8 cellular contexts compared by ENCODE assay signal in the genomic region with DNA sequence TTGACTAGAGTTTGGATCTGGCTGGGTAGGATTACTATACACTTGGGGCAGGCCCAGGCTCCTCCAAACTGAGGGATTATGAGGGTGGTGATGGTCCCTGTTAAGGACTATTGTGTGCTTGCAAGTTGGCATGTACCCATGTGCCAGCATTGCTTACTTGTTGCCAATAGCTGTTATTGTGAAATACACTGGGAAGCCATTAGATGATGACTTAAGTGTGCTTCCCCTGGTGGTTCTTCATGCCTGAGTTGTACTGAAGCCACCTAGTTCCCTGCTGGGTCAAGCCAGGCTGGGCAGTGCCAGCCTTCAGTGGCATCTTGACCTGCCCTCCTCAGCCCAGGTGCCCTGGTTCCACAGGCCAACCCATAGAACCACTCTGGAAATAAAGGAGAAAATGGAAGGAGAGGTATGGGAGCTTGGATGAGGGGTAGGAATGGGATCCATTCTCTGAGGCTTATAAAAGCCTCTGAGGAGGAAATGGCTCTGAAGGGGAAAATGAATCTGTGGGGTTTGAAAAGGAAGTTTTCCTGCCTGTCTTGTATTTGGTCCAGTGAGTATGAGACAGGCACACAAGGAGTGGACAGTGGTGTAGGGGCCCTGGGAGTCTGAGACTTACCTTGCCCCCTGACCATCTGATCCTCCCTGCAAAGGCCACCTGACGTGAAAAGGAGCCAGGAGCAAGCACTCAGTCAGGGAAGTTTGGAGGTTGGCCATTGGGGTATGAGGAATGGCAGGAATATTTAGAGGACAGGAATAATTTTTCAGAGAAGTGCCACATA. TPM values are rescaled to one million over a fixed set of nuclear protein-coding genes. Genes with fewer than 3 reads are reported as not detected.
DNase-seq lines count a peak whose midpoint lies in the region; ATAC-seq and TF ChIP-seq lines count a peak whose summit lies in the region.

No MANE protein-coding gene starts in this region.

- H3K9ac ChIP-seq in Loucy (ENCODE audit: low read depth, low read length, poor library complexity, severe bottlenecking), result peak overlapping the region; percentile 54
- no peak overlapping the region for H3K9ac ChIP-seq in neural progenitor cell

- peak overlapping the region; percentile 82 for H3K27ac ChIP-seq in CD4-positive, CD25-positive, alpha-beta regulatory T cell (ENCODE audit: insufficient read depth, low read length, poor library complexity, severe bottlenecking)
- H3K27ac ChIP-seq in neural progenitor cell, result no peak overlapping the region

- no peaks in the 10 kb centered on the region for H4K20me1 ChIP-seq in Loucy (ENCODE audit: insufficient read depth, low read length, poor library complexity, severe bottlenecking)
- H4K20me1 ChIP-seq in neural progenitor cell (ENCODE audit: low read depth), result no peaks in the 10 kb centered on the region

- no peaks in the 10 kb centered on the region for H3K79me2 ChIP-seq in Loucy (ENCODE audit: insufficient read depth, low read length)
- H3K79me2 ChIP-seq in neural progenitor cell (ENCODE audit: low read depth), result no peaks in the 10 kb centered on the region

- peaks cover 2% of the 10 kb centered on the region for H3K36me3 ChIP-seq in CD4-positive, CD25-positive, alpha-beta regulatory T cell (ENCODE audit: control insufficient read depth, insufficient read depth, low read length)
- H3K36me3 ChIP-seq in Loucy (ENCODE audit: insufficient read depth, low read length) (no peaks in the 10 kb centered on the region), neural progenitor cell (no peaks in the 10 kb centered on the region)

- no peaks in the 10 kb centered on the region for H3K27me3 Mint-ChIP-seq in CD4-positive, CD25-positive, alpha-beta regulatory T cell
- peaks cover 12% of the 10 kb centered on the region for H3K27me3 Mint-ChIP-seq in neural progenitor cell (ENCODE audit: insufficient read depth, low read depth)

- no peaks in the 10 kb centered on the region for H3K9me3 Mint-ChIP-seq in CD4-positive, CD25-positive, alpha-beta regulatory T cell
- H3K9me3 Mint-ChIP-seq in neural progenitor cell, result no peaks in the 10 kb centered on the region

- DNase-seq in CD4-positive, CD25-positive, alpha-beta regulatory T cell, result peak in 2 of 3 donors; percentile 28 to 44
- peak; percentile 10 for DNase-seq in cerebellum (ENCODE audit: low spot score)
- DNase-seq in neural progenitor cell (ENCODE audit: low spot score), result no peak
- DNase-seq in NCI-H2227 treated with DMSO at 0.1 percent for 48 hours (lab: John Stamatoyannopoulos, UW), result no peak
- no peak for DNase-seq in effector CD8-positive, alpha-beta T cell (lab: John Stamatoyannopoulos, UW)
- no peak for DNase-seq in glomerular visceral epithelial cell (ENCODE audit: extremely low spot score)

- no peak for ATAC-seq in CD4-positive, CD25-positive, alpha-beta regulatory T cell (ENCODE audit: low read depth in 2 of 2)
- ATAC-seq in HG03469 (IDR thresholded peaks at IDR 0.05; ENCODE audit: unreplicated experiment), result no peak

- H3K9me3 ChIP-seq in CD4-positive, CD25-positive, alpha-beta regulatory T cell (ENCODE audit: control insufficient read depth in 2 of 2, low read length in 2 of 2), result no peaks in the 10 kb centered on the region
- H3K9me3 ChIP-seq in Loucy (ENCODE audit: insufficient read depth, low read depth, low read length) (no peaks in the 10 kb centered on the region), neural progenitor cell (ENCODE audit: low read depth) (no peaks in the 10 kb centered on the region)

- peak overlapping the region; percentile 54 for H3K4me3 ChIP-seq in CD4-positive, CD25-positive, alpha-beta regulatory T cell (ENCODE audit: low read depth, low read length)
- H3K4me3 ChIP-seq in Loucy (ENCODE audit: low read length, poor library complexity, severe bottlenecking) (no peak overlapping the region), neural progenitor cell (no peak overlapping the region)

- no peaks in the 10 kb centered on the region for H3K27me3 ChIP-seq in CD4-positive, CD25-positive, alpha-beta regulatory T cell (ENCODE audit: control insufficient read depth, insufficient read depth, low read length)
- H3K27me3 ChIP-seq in Loucy (ENCODE audit: insufficient read depth, low read length, poor library complexity, severe bottlenecking) (no peaks in the 10 kb centered on the region), neural progenitor cell (peaks cover 3% of the 10 kb centered on the region)

- peaks cover 26 to 76% (median 52%) of the 10 kb centered on the region in 4 donors for H3K4me1 Mint-ChIP-seq in CD4-positive, CD25-positive, alpha-beta regulatory T cell
- H3K4me1 Mint-ChIP-seq in neural progenitor cell, result peaks cover 5% of the 10 kb centered on the region

- H3K4me2 ChIP-seq in Loucy (ENCODE audit: low read depth, low read length, poor library complexity, severe bottlenecking), result no peak overlapping the region
- H3K4me2 ChIP-seq in neural progenitor cell, result no peak overlapping the region

- peaks cover 4% of the 10 kb centered on the region for H3K36me3 Mint-ChIP-seq in CD4-positive, CD25-positive, alpha-beta regulatory T cell
- peaks cover 2% of the 10 kb centered on the region for H3K36me3 Mint-ChIP-seq in neural progenitor cell

- H2AFZ ChIP-seq in Loucy (ENCODE audit: low read length) (no peak overlapping the region), neural progenitor cell (replicated peaks) (no peak overlapping the region)

- no peak for TF ChIP-seq CTCF in Loucy (conservative IDR thresholded peaks at IDR 0.05; ENCODE audit: low read length)
- no peak for TF ChIP-seq CTCF in neural progenitor cell (IDR thresholded peaks at IDR 0.05)

- H3K4me1 ChIP-seq in CD4-positive, CD25-positive, alpha-beta regulatory T cell (ENCODE audit: control insufficient read depth, insufficient read depth, low read length, poor library complexity, severe bottlenecking), result peaks cover 66% of the 10 kb centered on the region
- H3K4me1 ChIP-seq in Loucy (ENCODE audit: insufficient read depth, low read length, poor library complexity, severe bottlenecking) (peaks cover 24% of the 10 kb centered on the region), neural progenitor cell (no peaks in the 10 kb centered on the region)

- no peaks in the 10 kb centered on the region for H3K9me2 ChIP-seq in Loucy (replicated peaks; ENCODE audit: low read depth, low read length)

- H3F3A ChIP-seq in Loucy (ENCODE audit: low read depth) (no peaks in the 10 kb centered on the region), neural progenitor cell (ENCODE audit: low read depth) (no peaks in the 10 kb centered on the region)

- peak overlapping the region; percentile 87 to 91 (median 90) for H3K27ac Mint-ChIP-seq in CD4-positive, CD25-positive, alpha-beta regulatory T cell
- H3K27ac Mint-ChIP-seq in neural progenitor cell, result no peak overlapping the region

- H3K4me3 Mint-ChIP-seq in CD4-positive, CD25-positive, alpha-beta regulatory T cell, result peak overlapping the region; percentile 64 to 91 (median 86)
- peak overlapping the region; percentile 41 for H3K4me3 Mint-ChIP-seq in neural progenitor cell

RNA-seq across cellular contexts. Expression of gene LTB4R, which starts 0.7 kb away (rescaled TPM):
- total RNA-seq in CD4-positive, CD25-positive, alpha-beta regulatory T cell, result 17.5 TPM
- polyA plus RNA-seq in CD4-positive, CD25-positive, alpha-beta regulatory T cell, result 1 to 10 TPM; 3.5 to 7.8 (median 6.3) TPM
- total RNA-seq in cerebellum, result 3.5 TPM
- 1.9 and 4.6 TPM in 2 replicates for total RNA-seq in neural progenitor cell (ENCODE audit: low replicate concordance)

RNA-seq across cellular contexts. Expression of gene LTB4R2, which starts 2.1 kb away (rescaled TPM):
- total RNA-seq in CD4-positive, CD25-positive, alpha-beta regulatory T cell, result 18.1 TPM
- polyA plus RNA-seq in CD4-positive, CD25-positive, alpha-beta regulatory T cell, result 1 to 10 TPM in 3 of 4 donors, under 1 TPM in 1; 1.00 to 2.2 (median 1.7) TPM
- total RNA-seq in cerebellum (4.0 TPM), neural progenitor cell (ENCODE audit: low replicate concordance) (1.8 and 9.0 TPM in 2 replicates)

RNA-seq across cellular contexts. Expression of gene CIDEB, which starts 4.2 kb away (rescaled TPM):
- 13.2 TPM for total RNA-seq in CD4-positive, CD25-positive, alpha-beta regulatory T cell
- 10 to 100 TPM in 2 of 4 donors, 1 to 10 TPM in 2; 8.9 to 13.6 (median 9.7) TPM for polyA plus RNA-seq in CD4-positive, CD25-positive, alpha-beta regulatory T cell
- total RNA-seq in cerebellum (5.8 TPM), neural progenitor cell (ENCODE audit: low replicate concordance) (0.12 TPM in 1 of 2 replicates, not detected in the other)

RNA-seq across cellular contexts. Expression of gene NOP9, which starts 12.4 kb away (rescaled TPM):
- 30.0 TPM for total RNA-seq in CD4-positive, CD25-positive, alpha-beta regulatory T cell
- polyA plus RNA-seq in CD4-positive, CD25-positive, alpha-beta regulatory T cell, result 1 to 10 TPM; 1.3 to 2.5 (median 1.8) TPM
- total RNA-seq in cerebellum, result 17.7 TPM
- 14.8 and 24.7 TPM in 2 replicates for total RNA-seq in neural progenitor cell (ENCODE audit: low replicate concordance)

RNA-seq across cellular contexts. Expression of gene DHRS1, which starts 12.4 kb away (rescaled TPM):
- total RNA-seq in CD4-positive, CD25-positive, alpha-beta regulatory T cell, result 41.2 TPM
- polyA plus RNA-seq in CD4-positive, CD25-positive, alpha-beta regulatory T cell, result 10 to 100 TPM; 21.7 to 48.5 (median 31.9) TPM
- total RNA-seq in cerebellum, result 7.9 TPM
- total RNA-seq in neural progenitor cell (ENCODE audit: low replicate concordance), result 19.7 and 27.4 TPM in 2 replicates

Comparison
In these comparisons a context has a peak if more than half of its experiments do, and no peak if none do; other contexts are left out.
1. DNase-seq: peak in CD4-positive, CD25-positive, alpha-beta regulatory T cell (2 of 3) and cerebellum (single experiment); none in neural progenitor cell (single experiment), NCI-H2227 treated with DMSO at 0.1 percent for 48 hours (single experiment), effector CD8-positive, alpha-beta T cell (single experiment) and glomerular visceral epithelial cell (single experiment).